In genomic region chr22:38201718-38202436, GRCh38 we compare ENCODE assay signal across 2 cellular contexts.
TF ChIP-seq lines count a peak whose summit lies in the region.

Gene MAFF (plus strand): TSS chr22:38201994. CDS start chr22:38213854, 11,860 bp downstream.

TF ChIP-seq in IMR-90, 13 proteins besides CTCF, POLR2A, EP300 and RAD21:
- 0 out of 2 replicates have a peak, but pooled peaks have one; percentile 30 for TF ChIP-seq MXI1 (IDR thresholded peaks at IDR 0.05; ENCODE audit: borderline replicate concordance, low read depth, low read length)
- TF ChIP-seq ELK1 (IDR thresholded peaks at IDR 0.05; ENCODE audit: borderline replicate concordance, low read depth, low read length) = no peak
- TF ChIP-seq MAZ (IDR thresholded peaks at IDR 0.05; ENCODE audit: borderline replicate concordance, low read depth, low read length) = peak; percentile 86
- TF ChIP-seq, protein P1, sequence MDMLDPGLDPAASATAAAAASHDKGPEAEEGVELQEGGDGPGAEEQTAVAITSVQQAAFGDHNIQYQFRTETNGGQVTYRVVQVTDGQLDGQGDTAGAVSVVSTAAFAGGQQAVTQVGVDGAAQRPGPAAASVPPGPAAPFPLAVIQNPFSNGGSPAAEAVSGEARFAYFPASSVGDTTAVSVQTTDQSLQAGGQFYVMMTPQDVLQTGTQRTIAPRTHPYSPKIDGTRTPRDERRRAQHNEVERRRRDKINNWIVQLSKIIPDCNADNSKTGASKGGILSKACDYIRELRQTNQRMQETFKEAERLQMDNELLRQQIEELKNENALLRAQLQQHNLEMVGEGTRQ (IDR thresholded peaks at IDR 0.05; ENCODE audit: low read depth, low read length) = peak; percentile 85
- TF ChIP-seq MAFK (IDR thresholded peaks at IDR 0.05; ENCODE audit: low read depth, low read length) = no peak
- TF ChIP-seq FOS (IDR thresholded peaks at IDR 0.05; ENCODE audit: low read depth, low read length) = peak; percentile 88
- 0 out of 2 replicates have a peak, but pooled peaks have one; percentile 21 for TF ChIP-seq CHD1 (IDR thresholded peaks at IDR 0.05; ENCODE audit: low read depth, low read length)
- TF ChIP-seq SMC3 (IDR thresholded peaks at IDR 0.05; ENCODE audit: low read depth, low read length) = peak; percentile 26; the same call in 1 of the 2 replicates
- no peak for TF ChIP-seq RFX5 (IDR thresholded peaks at IDR 0.05; ENCODE audit: low read depth, low read length)
- peak; percentile 72 for TF ChIP-seq BHLHE40 (IDR thresholded peaks at IDR 0.05; ENCODE audit: low read depth, low read length)
- TF ChIP-seq NFE2L2 (IDR thresholded peaks at IDR 0.05; ENCODE audit: low read depth, low read length) = peak; percentile 12; the same call in 1 of the 2 replicates
TF ChIP-seq in IMR-90: peak in this region for 8.

TF ChIP-seq in PFSK-1, 5 proteins besides CTCF, POLR2A, EP300 and RAD21:
- TF ChIP-seq TAF1 (IDR thresholded peaks at IDR 0.05; ENCODE audit: borderline replicate concordance, insufficient read depth, low read length) (no peak), POLR2AphosphoS5 (IDR thresholded peaks at IDR 0.05; ENCODE audit: low read depth, low read length) (peak; percentile 86), SIN3A (IDR thresholded peaks at IDR 0.05; ENCODE audit: borderline replicate concordance, insufficient read depth, low read length) (no peak), FOXP2 (optimal IDR thresholded peaks at IDR 0.05; ENCODE audit: borderline replicate concordance, extremely low read depth, extremely low read length, insufficient read depth) (peak; percentile 68)
- TF ChIP-seq, protein P2, sequence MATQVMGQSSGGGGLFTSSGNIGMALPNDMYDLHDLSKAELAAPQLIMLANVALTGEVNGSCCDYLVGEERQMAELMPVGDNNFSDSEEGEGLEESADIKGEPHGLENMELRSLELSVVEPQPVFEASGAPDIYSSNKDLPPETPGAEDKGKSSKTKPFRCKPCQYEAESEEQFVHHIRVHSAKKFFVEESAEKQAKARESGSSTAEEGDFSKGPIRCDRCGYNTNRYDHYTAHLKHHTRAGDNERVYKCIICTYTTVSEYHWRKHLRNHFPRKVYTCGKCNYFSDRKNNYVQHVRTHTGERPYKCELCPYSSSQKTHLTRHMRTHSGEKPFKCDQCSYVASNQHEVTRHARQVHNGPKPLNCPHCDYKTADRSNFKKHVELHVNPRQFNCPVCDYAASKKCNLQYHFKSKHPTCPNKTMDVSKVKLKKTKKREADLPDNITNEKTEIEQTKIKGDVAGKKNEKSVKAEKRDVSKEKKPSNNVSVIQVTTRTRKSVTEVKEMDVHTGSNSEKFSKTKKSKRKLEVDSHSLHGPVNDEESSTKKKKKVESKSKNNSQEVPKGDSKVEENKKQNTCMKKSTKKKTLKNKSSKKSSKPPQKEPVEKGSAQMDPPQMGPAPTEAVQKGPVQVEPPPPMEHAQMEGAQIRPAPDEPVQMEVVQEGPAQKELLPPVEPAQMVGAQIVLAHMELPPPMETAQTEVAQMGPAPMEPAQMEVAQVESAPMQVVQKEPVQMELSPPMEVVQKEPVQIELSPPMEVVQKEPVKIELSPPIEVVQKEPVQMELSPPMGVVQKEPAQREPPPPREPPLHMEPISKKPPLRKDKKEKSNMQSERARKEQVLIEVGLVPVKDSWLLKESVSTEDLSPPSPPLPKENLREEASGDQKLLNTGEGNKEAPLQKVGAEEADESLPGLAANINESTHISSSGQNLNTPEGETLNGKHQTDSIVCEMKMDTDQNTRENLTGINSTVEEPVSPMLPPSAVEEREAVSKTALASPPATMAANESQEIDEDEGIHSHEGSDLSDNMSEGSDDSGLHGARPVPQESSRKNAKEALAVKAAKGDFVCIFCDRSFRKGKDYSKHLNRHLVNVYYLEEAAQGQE (IDR thresholded peaks at IDR 0.05; ENCODE audit: insufficient read depth in 1 of 2, low read depth in 2 of 2, low read length in 2 of 2) = no peak
